In the genomic region with DNA sequence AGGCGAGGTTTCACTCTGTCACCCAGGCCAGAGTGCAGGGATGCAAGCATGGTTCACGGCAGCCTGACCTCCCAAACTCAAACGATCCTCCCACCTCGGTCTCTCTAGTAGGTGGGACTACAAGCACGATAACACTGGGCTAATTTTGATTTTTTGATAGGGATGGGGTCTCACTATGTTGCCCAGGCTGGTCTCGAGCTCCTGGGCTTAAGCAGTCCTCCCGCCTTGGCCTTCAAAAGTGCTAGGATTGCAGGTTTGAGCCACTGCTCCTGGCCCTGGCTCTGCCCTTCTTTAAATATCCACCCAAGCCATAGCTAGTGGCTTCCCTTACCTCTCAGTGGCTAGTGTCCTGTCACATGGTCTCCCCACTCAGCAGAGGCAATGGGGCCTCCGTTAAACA, we compare ENCODE assay signal across 23 cellular contexts.
"Had no signal": no experiment of that assay in that cellular context is flagged by ENCODE, and none has a peak within 500 bp of the region (broad histone marks: within the 10 kb centered on the region; RNA-seq: fewer than 3 reads in every experiment).

No MANE protein-coding gene starts in this region.

- H3K9me3 ChIP-seq: adrenal gland, body of pancreas, breast epithelium, SJCRH30 had no signal

- H3K27ac ChIP-seq: adrenal gland, body of pancreas, breast epithelium, SJCRH30, SK-N-MC, WERI-Rb-1 had no signal

- H3K4me3 Mint-ChIP-seq: activated CD4-positive, alpha-beta T cell treated with anti-CD3 and anti-CD28 coated beads, Interleukin-2, amount 10 ng/mL, durations not matched to agents 24 days and 14 days; activated CD8-positive, alpha-beta T cell treated with anti-CD3 and anti-CD28 coated beads for 36 hours; activated naive CD4-positive, alpha-beta T cell treated with anti-CD3 and anti-CD28 coated beads for 36 hours had no signal

- H3K9me3 Mint-ChIP-seq: activated CD4-positive, alpha-beta T cell treated with anti-CD3 and anti-CD28 coated beads, Interleukin-2, amount 10 ng/mL, durations not matched to agents 24 days and 14 days; activated CD8-positive, alpha-beta T cell treated with anti-CD3 and anti-CD28 coated beads for 36 hours; activated naive CD4-positive, alpha-beta T cell treated with anti-CD3 and anti-CD28 coated beads for 36 hours; activated naive CD4-positive, alpha-beta T cell treated with anti-CD3 and anti-CD28 coated beads, Interleukin-2, amount 50 U/mL, for 72 hours had no signal

- H3K27me3 ChIP-seq: adrenal gland, body of pancreas, breast epithelium, SJCRH30 had no signal

- H3K27me3 Mint-ChIP-seq: activated CD4-positive, alpha-beta T cell treated with anti-CD3 and anti-CD28 coated beads, Interleukin-2, amount 10 ng/mL, durations not matched to agents 24 days and 14 days; activated CD8-positive, alpha-beta T cell treated with anti-CD3 and anti-CD28 coated beads for 36 hours had no signal

- H3K4me3 ChIP-seq: adrenal gland, body of pancreas, breast epithelium, SJCRH30, SK-N-MC had no signal

- DNase-seq: activated CD4-positive, alpha-beta T cell treated with anti-CD3 and anti-CD28 coated beads, Interleukin-2, amount 10 ng/mL, durations not matched to agents 24 days and 14 days; activated CD4-positive, alpha-beta T cell treated with anti-CD3 and anti-CD28 coated beads, Interleukin-2, amount 50 U/mL, for 4 hours; activated CD8-positive, alpha-beta T cell treated with anti-CD3 and anti-CD28 coated beads for 36 hours; activated gamma-delta T cell treated with Interleukin-2 at 50 U/mL for 16 hours; activated naive CD4-positive, alpha-beta T cell treated with anti-CD3 and anti-CD28 coated beads for 36 hours; activated T-cell treated with anti-CD3 and anti-CD28 coated beads, Interleukin-2, amount 50 U/mL, for 1 hour; body of pancreas; NCI-H1105; NCI-H1417 treated with DMSO at 0.1 percent for 48 hours; NCI-H1694; NCI-H1930; NCI-H2081 treated with DMSO at 0.1 percent for 48 hours; NCI-H345; NCI-H524 treated with DMSO at 0.1 percent for 48 hours; SHP77; SJCRH30; T1000; WERI-Rb-1 had no signal

- H3K27ac Mint-ChIP-seq: activated CD4-positive, alpha-beta T cell treated with anti-CD3 and anti-CD28 coated beads, Interleukin-2, amount 10 ng/mL, durations not matched to agents 24 days and 14 days; activated CD8-positive, alpha-beta T cell treated with anti-CD3 and anti-CD28 coated beads for 36 hours; activated naive CD4-positive, alpha-beta T cell treated with anti-CD3 and anti-CD28 coated beads for 36 hours had no signal

- H3K4me1 ChIP-seq: adrenal gland, body of pancreas, breast epithelium, SJCRH30 had no signal

- ATAC-seq: activated CD8-positive, alpha-beta T cell treated with anti-CD3 and anti-CD28 coated beads for 36 hours; body of pancreas; Panc1 had no signal
